In genomic region chr12:5578775-5579174, GRCh38 we compare ENCODE assay signal across 29 cellular contexts.
"Had no signal": no experiment of that assay in that cellular context is flagged by ENCODE, and none has a peak within 500 bp of the region (broad histone marks: within the 10 kb centered on the region; RNA-seq: fewer than 3 reads in every experiment).

No MANE protein-coding gene starts in this region.

- DNase-seq: colonic mucosa; cortex of kidney; dermis blood vessel endothelial cell; dorsolateral prefrontal cortex; effector CD4-positive, alpha-beta T cell; effector CD8-positive, alpha-beta T cell; effector memory CD4-positive, alpha-beta T cell; effector memory CD8-positive, alpha-beta T cell; endodermal cell; erythroblast; esophagus squamous epithelium; foreskin fibroblast; foreskin keratinocyte; foreskin melanocyte; gastrocnemius medialis; glutamatergic neuron; head of caudate nucleus; heart left ventricle; heart right ventricle had no signal

- H3K4me2 ChIP-seq: hepatocyte had no signal

- H3K4me1 ChIP-seq: foreskin keratinocyte had no signal

- H3K79me2 ChIP-seq: hepatocyte had no signal

- H3K27ac ChIP-seq: colonic mucosa, coronary artery, dorsolateral prefrontal cortex, epithelial cell of prostate, esophagus muscularis mucosa, esophagus squamous epithelium, foreskin keratinocyte, gastrocnemius medialis had no signal

- H3K27me3 ChIP-seq: colonic mucosa, esophagus muscularis mucosa, esophagus squamous epithelium, foreskin keratinocyte, gastrocnemius medialis, gastroesophageal sphincter, heart left ventricle, hepatocyte had no signal

- ATAC-seq: effector memory CD8-positive, alpha-beta T cell; esophagus mucosa; foreskin keratinocyte; gastrocnemius medialis; gastroesophageal sphincter; heart left ventricle; heart right ventricle had no signal

- H3K4me3 ChIP-seq: colonic mucosa, coronary artery, dorsolateral prefrontal cortex, esophagus muscularis mucosa, esophagus squamous epithelium, gastrocnemius medialis, gastroesophageal sphincter, heart left ventricle, heart right ventricle, hepatocyte had no signal

- H3K36me3 ChIP-seq: colonic mucosa, esophagus muscularis mucosa, esophagus squamous epithelium, gastrocnemius medialis, gastroesophageal sphincter, heart left ventricle had no signal

- H3K9me3 ChIP-seq: colonic mucosa, esophagus muscularis mucosa, esophagus squamous epithelium, gastrocnemius medialis, gastroesophageal sphincter, heart left ventricle, heart right ventricle had no signal

- FAIRE-seq: colon, endometrium, endothelial cell of umbilical vein, frontal cortex had no signal

- H2AFZ ChIP-seq: hepatocyte had no signal
